Comparison of ENCODE assay signal across 12 cellular contexts in the genomic region with DNA sequence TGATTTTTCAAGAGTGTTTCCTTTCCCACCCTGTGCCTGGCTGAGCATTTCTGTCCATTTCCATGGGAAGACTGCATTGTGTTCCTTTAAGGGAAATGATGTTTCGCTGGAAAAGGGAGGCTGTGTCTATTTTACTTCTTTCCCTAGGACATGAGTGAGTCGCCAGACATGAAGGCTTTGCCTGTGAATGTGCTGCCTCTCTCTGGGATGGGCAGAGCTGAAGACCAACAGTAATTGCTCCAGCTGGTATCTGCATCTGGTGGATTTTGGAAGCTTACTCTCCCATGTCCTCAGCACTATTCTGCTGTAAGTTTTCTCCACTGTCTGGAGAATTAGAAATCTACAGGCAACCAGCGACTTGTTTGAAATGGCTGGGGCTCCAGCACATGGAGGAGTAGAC.
"Had no signal": no experiment of that assay in that cellular context is flagged by ENCODE, and none has a peak within 500 bp of the region (broad histone marks: within the 10 kb centered on the region; RNA-seq: fewer than 3 reads in every experiment).

No MANE protein-coding gene starts in this region.

- H3K4me3 ChIP-seq: ovary, sigmoid colon, tibial artery, vagina had no signal

- ATAC-seq: foreskin keratinocyte had no signal

- H3K27ac ChIP-seq: foreskin keratinocyte, ovary, sigmoid colon, tibial artery, vagina had no signal

- H3K9me3 ChIP-seq: ovary, sigmoid colon, tibial artery, vagina had no signal

- DNase-seq: activated CD4-positive, alpha-beta T cell treated with anti-CD3 and anti-CD28 coated beads for 1 hour; activated CD4-positive, alpha-beta T cell treated with anti-CD3 and anti-CD28 coated beads, Interleukin-2, amount 50 U/mL, for 4 hours; activated naive CD4-positive, alpha-beta T cell treated with anti-CD3 and anti-CD28 coated beads, Interleukin-2, amount 10 ng/mL, durations not matched to agents 7 days and 5 days; head of caudate nucleus; ovary; sigmoid colon; stimulated activated CD4-positive, alpha-beta T cell treated with anti-CD3 and anti-CD28 coated beads, Interleukin-1b, Interleukin-23, amount 100 ng/mL, for 48 hours; T-helper 1 cell; T1000; tibial artery had no signal

- H3K4me1 ChIP-seq: foreskin keratinocyte, tibial artery had no signal

- H3K27me3 ChIP-seq: foreskin keratinocyte, ovary, sigmoid colon, tibial artery, vagina had no signal

- H3K36me3 ChIP-seq: ovary, sigmoid colon, tibial artery had no signal
